1 cellular context compared by ENCODE assay signal in the genomic region with DNA sequence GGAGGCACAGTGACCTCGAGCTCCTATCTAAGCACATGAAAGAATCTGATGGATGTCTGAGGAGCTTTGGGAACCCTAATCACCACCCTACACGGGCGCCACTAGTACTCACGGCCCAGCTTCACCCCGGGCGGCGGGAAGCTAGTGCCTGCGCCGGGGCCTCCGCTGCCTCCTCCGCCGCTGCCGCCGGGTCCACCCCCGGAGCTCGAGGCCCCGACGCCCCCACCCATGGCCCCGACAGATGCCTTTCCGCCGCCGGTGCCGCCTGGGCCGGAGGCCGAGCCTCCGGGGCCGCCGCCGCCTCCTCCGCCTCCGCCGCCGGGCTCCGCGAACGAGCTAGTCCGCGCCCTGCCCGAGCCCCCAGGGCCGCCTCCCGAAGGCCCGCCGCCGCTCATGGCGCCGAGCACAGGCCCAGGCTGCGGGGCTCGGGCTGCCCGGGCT.
TF ChIP-seq lines count a peak whose summit lies in the region.

No MANE protein-coding gene starts in this region.

TF ChIP-seq in K562, 482 proteins besides CTCF, POLR2A, EP300 and RAD21:
- TF ChIP-seq, protein P1, sequence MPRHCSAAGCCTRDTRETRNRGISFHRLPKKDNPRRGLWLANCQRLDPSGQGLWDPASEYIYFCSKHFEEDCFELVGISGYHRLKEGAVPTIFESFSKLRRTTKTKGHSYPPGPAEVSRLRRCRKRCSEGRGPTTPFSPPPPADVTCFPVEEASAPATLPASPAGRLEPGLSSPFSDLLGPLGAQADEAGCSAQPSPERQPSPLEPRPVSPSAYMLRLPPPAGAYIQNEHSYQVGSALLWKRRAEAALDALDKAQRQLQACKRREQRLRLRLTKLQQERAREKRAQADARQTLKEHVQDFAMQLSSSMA (CRISPR knock-in tag; IDR thresholded peaks at IDR 0.05), result 0 out of 2 replicates have a peak, but pooled peaks have one; percentile 48
- TF ChIP-seq ZFPM2 (CRISPR knock-in tag; IDR thresholded peaks at IDR 0.05), result 0 out of 2 replicates have a peak, but pooled peaks have one; percentile 89
- TF ChIP-seq, protein P2, sequence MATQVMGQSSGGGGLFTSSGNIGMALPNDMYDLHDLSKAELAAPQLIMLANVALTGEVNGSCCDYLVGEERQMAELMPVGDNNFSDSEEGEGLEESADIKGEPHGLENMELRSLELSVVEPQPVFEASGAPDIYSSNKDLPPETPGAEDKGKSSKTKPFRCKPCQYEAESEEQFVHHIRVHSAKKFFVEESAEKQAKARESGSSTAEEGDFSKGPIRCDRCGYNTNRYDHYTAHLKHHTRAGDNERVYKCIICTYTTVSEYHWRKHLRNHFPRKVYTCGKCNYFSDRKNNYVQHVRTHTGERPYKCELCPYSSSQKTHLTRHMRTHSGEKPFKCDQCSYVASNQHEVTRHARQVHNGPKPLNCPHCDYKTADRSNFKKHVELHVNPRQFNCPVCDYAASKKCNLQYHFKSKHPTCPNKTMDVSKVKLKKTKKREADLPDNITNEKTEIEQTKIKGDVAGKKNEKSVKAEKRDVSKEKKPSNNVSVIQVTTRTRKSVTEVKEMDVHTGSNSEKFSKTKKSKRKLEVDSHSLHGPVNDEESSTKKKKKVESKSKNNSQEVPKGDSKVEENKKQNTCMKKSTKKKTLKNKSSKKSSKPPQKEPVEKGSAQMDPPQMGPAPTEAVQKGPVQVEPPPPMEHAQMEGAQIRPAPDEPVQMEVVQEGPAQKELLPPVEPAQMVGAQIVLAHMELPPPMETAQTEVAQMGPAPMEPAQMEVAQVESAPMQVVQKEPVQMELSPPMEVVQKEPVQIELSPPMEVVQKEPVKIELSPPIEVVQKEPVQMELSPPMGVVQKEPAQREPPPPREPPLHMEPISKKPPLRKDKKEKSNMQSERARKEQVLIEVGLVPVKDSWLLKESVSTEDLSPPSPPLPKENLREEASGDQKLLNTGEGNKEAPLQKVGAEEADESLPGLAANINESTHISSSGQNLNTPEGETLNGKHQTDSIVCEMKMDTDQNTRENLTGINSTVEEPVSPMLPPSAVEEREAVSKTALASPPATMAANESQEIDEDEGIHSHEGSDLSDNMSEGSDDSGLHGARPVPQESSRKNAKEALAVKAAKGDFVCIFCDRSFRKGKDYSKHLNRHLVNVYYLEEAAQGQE (CRISPR knock-in tag; IDR thresholded peaks at IDR 0.05; ENCODE audit: low read depth), result 0 out of 2 replicates have a peak, but pooled peaks have one; percentile 12
- no peak for TF ChIP-seq KLF1 (tag; IDR thresholded peaks at IDR 0.05)
- no peak for TF ChIP-seq TOE1 (IDR thresholded peaks at IDR 0.05; ENCODE audit: borderline replicate concordance)
- TF ChIP-seq TOE1 (CRISPR knock-in tag; IDR thresholded peaks at IDR 0.05; ENCODE audit: borderline replicate concordance, low read depth), result no peak
- TF ChIP-seq PHF8 (IDR thresholded peaks at IDR 0.05; ENCODE audit: borderline replicate concordance, low read length), result peak; percentile 84; the same call in 1 of the 2 replicates
- TF ChIP-seq GATAD2B (IDR thresholded peaks at IDR 0.05; ENCODE audit: borderline replicate concordance), result peak; percentile 91
- TF ChIP-seq NONO (IDR thresholded peaks at IDR 0.05; ENCODE audit: low read depth in 2 of 2, low read length in 1 of 2), result peak in 1 of 2 experiments; percentile 36; a peak in 2 of 4 replicates
- TF ChIP-seq SMAD4 (CRISPR knock-in tag; conservative IDR thresholded peaks at IDR 0.05), result 0 out of 2 replicates have a peak, but pooled peaks have one; percentile 38
- TF ChIP-seq SPI1 (IDR thresholded peaks at IDR 0.05; ENCODE audit: borderline replicate concordance, low read depth, low read length), result no peak
- TF ChIP-seq ERF (CRISPR knock-in tag; IDR thresholded peaks at IDR 0.05), result 0 out of 2 replicates have a peak, but pooled peaks have one; percentile 46
- TF ChIP-seq SIN3B (IDR thresholded peaks at IDR 0.05; ENCODE audit: low read depth), result peak; percentile 72; the same call in 1 of the 2 replicates
- peak; percentile 36 for TF ChIP-seq CHD1 (IDR thresholded peaks at IDR 0.05; ENCODE audit: low read length)
- TF ChIP-seq, protein P3, sequence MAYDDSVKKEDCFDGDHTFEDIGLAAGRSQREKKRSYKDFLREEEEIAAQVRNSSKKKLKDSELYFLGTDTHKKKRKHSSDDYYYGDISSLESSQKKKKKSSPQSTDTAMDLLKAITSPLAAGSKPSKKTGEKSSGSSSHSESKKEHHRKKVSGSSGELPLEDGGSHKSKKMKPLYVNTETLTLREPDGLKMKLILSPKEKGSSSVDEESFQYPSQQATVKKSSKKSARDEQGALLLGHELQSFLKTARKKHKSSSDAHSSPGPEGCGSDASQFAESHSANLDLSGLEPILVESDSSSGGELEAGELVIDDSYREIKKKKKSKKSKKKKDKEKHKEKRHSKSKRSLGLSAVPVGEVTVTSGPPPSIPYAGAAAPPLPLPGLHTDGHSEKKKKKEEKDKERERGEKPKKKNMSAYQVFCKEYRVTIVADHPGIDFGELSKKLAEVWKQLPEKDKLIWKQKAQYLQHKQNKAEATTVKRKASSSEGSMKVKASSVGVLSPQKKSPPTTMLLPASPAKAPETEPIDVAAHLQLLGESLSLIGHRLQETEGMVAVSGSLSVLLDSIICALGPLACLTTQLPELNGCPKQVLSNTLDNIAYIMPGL (CRISPR knock-in tag; IDR thresholded peaks at IDR 0.05), result 0 out of 2 replicates have a peak, but pooled peaks have one; percentile 26
- TF ChIP-seq, protein P4, sequence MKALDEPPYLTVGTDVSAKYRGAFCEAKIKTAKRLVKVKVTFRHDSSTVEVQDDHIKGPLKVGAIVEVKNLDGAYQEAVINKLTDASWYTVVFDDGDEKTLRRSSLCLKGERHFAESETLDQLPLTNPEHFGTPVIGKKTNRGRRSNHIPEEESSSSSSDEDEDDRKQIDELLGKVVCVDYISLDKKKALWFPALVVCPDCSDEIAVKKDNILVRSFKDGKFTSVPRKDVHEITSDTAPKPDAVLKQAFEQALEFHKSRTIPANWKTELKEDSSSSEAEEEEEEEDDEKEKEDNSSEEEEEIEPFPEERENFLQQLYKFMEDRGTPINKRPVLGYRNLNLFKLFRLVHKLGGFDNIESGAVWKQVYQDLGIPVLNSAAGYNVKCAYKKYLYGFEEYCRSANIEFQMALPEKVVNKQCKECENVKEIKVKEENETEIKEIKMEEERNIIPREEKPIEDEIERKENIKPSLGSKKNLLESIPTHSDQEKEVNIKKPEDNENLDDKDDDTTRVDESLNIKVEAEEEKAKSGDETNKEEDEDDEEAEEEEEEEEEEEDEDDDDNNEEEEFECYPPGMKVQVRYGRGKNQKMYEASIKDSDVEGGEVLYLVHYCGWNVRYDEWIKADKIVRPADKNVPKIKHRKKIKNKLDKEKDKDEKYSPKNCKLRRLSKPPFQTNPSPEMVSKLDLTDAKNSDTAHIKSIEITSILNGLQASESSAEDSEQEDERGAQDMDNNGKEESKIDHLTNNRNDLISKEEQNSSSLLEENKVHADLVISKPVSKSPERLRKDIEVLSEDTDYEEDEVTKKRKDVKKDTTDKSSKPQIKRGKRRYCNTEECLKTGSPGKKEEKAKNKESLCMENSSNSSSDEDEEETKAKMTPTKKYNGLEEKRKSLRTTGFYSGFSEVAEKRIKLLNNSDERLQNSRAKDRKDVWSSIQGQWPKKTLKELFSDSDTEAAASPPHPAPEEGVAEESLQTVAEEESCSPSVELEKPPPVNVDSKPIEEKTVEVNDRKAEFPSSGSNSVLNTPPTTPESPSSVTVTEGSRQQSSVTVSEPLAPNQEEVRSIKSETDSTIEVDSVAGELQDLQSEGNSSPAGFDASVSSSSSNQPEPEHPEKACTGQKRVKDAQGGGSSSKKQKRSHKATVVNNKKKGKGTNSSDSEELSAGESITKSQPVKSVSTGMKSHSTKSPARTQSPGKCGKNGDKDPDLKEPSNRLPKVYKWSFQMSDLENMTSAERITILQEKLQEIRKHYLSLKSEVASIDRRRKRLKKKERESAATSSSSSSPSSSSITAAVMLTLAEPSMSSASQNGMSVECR (CRISPR knock-in tag; IDR thresholded peaks at IDR 0.05), result peak; percentile 42; the same call in 1 of the 2 replicates
